Comparison of ENCODE assay signal across 7 cellular contexts in the genomic region with DNA sequence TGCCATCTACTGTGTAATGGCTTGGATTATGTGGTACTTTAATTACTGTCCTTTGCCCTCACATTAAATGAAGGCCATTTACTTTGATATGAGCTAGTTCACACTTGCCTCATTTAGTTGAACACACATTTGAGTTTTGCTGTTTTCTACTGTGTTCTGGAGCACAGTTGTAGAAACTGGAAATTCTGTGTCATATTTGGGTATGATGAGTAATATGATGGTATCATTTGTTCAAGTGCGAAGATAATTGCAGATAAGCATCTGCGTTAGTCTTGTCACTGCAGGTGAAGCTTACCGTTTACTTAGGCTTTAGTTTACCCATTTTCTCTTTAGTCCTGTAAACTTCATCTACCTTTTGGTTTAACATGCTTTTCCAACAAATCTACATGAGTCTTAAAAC.
A peak's percentile ranks its signal among the peaks of the same experiment; 100 is the strongest.
DNase-seq lines count a peak whose midpoint lies in the region; ATAC-seq, FAIRE-seq and TF ChIP-seq lines count a peak whose summit lies in the region.
"Not testable (repeated sequence)": the region's sequence is repeated elsewhere in the genome, so short reads cannot be mapped to it uniquely, and the experiment has no call there.

No MANE protein-coding gene starts in this region.

- H3K27me3 ChIP-seq in CD4-positive, alpha-beta memory T cell (ENCODE audit: insufficient read depth, low read length) = not testable (repeated sequence)

- H3K36me3 Mint-ChIP-seq in CD4-positive, alpha-beta memory T cell; T-helper 17 cell (ENCODE audit: low read depth); activated CD8-positive, alpha-beta T cell treated with anti-CD3 and anti-CD28 coated beads for 36 hours (ENCODE audit: low read depth); activated T-helper 17 cell treated with anti-CD3 and anti-CD28 coated beads, Interleukin-2, amount 50 U/mL, for 72 hours (ENCODE audit: low read depth); central memory CD8-positive, alpha-beta T cell (ENCODE audit: insufficient read depth); stimulated activated effector memory CD8-positive, alpha-beta T cell treated with anti-CD3 and anti-CD28 coated beads, Interleukin-12 subunit alpha, Interleukin-12 subunit beta, amount 100 ng/mL, for 72 hours: not testable (repeated sequence)

- H3K9me3 ChIP-seq in CD4-positive, alpha-beta memory T cell (ENCODE audit: control insufficient read depth in 1 of 2, low read length in 2 of 2); T-helper 17 cell (ENCODE audit: control insufficient read depth, low read length, poor library complexity, severe bottlenecking): not testable (repeated sequence)

- FAIRE-seq in islet of Langerhans (lab: Jason Lieb, UNC) = peak; percentile 75

- not testable (repeated sequence) for H3K27me3 Mint-ChIP-seq in CD4-positive, alpha-beta memory T cell; T-helper 17 cell; activated CD8-positive, alpha-beta T cell treated with anti-CD3 and anti-CD28 coated beads for 36 hours; activated T-helper 17 cell treated with anti-CD3 and anti-CD28 coated beads, Interleukin-2, amount 50 U/mL, for 72 hours; central memory CD8-positive, alpha-beta T cell

- peaks cover 12 to 20% (median 17%) of the 10 kb centered on the region in 4 donors for H3K4me1 Mint-ChIP-seq in CD4-positive, alpha-beta memory T cell
- peaks cover 17% of the 10 kb centered on the region for H3K4me1 Mint-ChIP-seq in T-helper 17 cell
- peaks cover 17% of the 10 kb centered on the region for H3K4me1 Mint-ChIP-seq in activated CD8-positive, alpha-beta T cell treated with anti-CD3 and anti-CD28 coated beads for 36 hours (ENCODE audit: low read depth)
- peaks cover 10% of the 10 kb centered on the region for H3K4me1 Mint-ChIP-seq in activated T-helper 17 cell treated with anti-CD3 and anti-CD28 coated beads, Interleukin-2, amount 50 U/mL, for 72 hours
- H3K4me1 Mint-ChIP-seq in central memory CD8-positive, alpha-beta T cell = peaks cover 11% of the 10 kb centered on the region
- peaks cover 13% of the 10 kb centered on the region for H3K4me1 Mint-ChIP-seq in stimulated activated effector memory CD8-positive, alpha-beta T cell treated with anti-CD3 and anti-CD28 coated beads, Interleukin-12 subunit alpha, Interleukin-12 subunit beta, amount 100 ng/mL, for 72 hours

- not testable (repeated sequence) for H3K9me3 Mint-ChIP-seq in CD4-positive, alpha-beta memory T cell; activated CD8-positive, alpha-beta T cell treated with anti-CD3 and anti-CD28 coated beads for 36 hours; activated T-helper 17 cell treated with anti-CD3 and anti-CD28 coated beads, Interleukin-2, amount 50 U/mL, for 72 hours; central memory CD8-positive, alpha-beta T cell; stimulated activated effector memory CD8-positive, alpha-beta T cell treated with anti-CD3 and anti-CD28 coated beads, Interleukin-12 subunit alpha, Interleukin-12 subunit beta, amount 100 ng/mL, for 72 hours

- not testable (repeated sequence) for H3K27ac Mint-ChIP-seq in CD4-positive, alpha-beta memory T cell; T-helper 17 cell; activated CD8-positive, alpha-beta T cell treated with anti-CD3 and anti-CD28 coated beads for 36 hours; activated T-helper 17 cell treated with anti-CD3 and anti-CD28 coated beads, Interleukin-2, amount 50 U/mL, for 72 hours; central memory CD8-positive, alpha-beta T cell (ENCODE audit: low read depth); stimulated activated effector memory CD8-positive, alpha-beta T cell treated with anti-CD3 and anti-CD28 coated beads, Interleukin-12 subunit alpha, Interleukin-12 subunit beta, amount 100 ng/mL, for 72 hours

- peak; percentile 43 for ATAC-seq in T-helper 17 cell
- ATAC-seq in activated CD8-positive, alpha-beta T cell treated with anti-CD3 and anti-CD28 coated beads for 36 hours = peak; percentile 61
- peak; percentile 81 for ATAC-seq in activated T-helper 17 cell treated with anti-CD3 and anti-CD28 coated beads, Interleukin-2, amount 50 U/mL, for 72 hours (replicated peaks)
- ATAC-seq in central memory CD8-positive, alpha-beta T cell (replicated peaks; ENCODE audit: extremely low read depth, poor library complexity, severe bottlenecking) = peak; percentile 43
- ATAC-seq in stimulated activated effector memory CD8-positive, alpha-beta T cell treated with anti-CD3 and anti-CD28 coated beads, Interleukin-12 subunit alpha, Interleukin-12 subunit beta, amount 100 ng/mL, for 72 hours = peak; percentile 79

- not testable (repeated sequence) for TF ChIP-seq CTCF in activated CD8-positive, alpha-beta T cell treated with anti-CD3 and anti-CD28 coated beads for 36 hours (IDR thresholded peaks at IDR 0.05)

- POLR2A ChIA-PET in CD4-positive, alpha-beta memory T cell (lab: Charles Lee; ENCODE audit: partially characterized antibody); activated CD8-positive, alpha-beta T cell treated with anti-CD3 and anti-CD28 coated beads for 36 hours (lab: Charles Lee): not testable (repeated sequence)

- intact Hi-C loops in CD4-positive, alpha-beta memory T cell (cut with micrococcal nuclease); activated CD8-positive, alpha-beta T cell treated with anti-CD3 and anti-CD28 coated beads for 36 hours (cut with micrococcal nuclease): not testable (repeated sequence)

- peak in 3 of 5 donors; percentile 36 to 50 (median 49) for DNase-seq in CD4-positive, alpha-beta memory T cell
- not testable (repeated sequence) for DNase-seq in T-helper 17 cell; activated CD8-positive, alpha-beta T cell treated with anti-CD3 and anti-CD28 coated beads for 36 hours; central memory CD8-positive, alpha-beta T cell (ENCODE audit: low spot score in 2 of 2); stimulated activated effector memory CD8-positive, alpha-beta T cell treated with anti-CD3 and anti-CD28 coated beads, Interleukin-12 subunit alpha, Interleukin-12 subunit beta, amount 100 ng/mL, for 72 hours (ENCODE audit: low spot score in 2 of 2)

- H3K36me3 ChIP-seq in CD4-positive, alpha-beta memory T cell (ENCODE audit: insufficient read depth, low read length) = not testable (repeated sequence)

- H3K4me3 ChIP-seq in CD4-positive, alpha-beta memory T cell (ENCODE audit: low read length in 2 of 2) = not testable (repeated sequence)

- peak overlapping the region; percentile 19 for H3K27ac ChIP-seq in CD4-positive, alpha-beta memory T cell (ENCODE audit: low read depth, low read length)

- peaks cover 64% of the 10 kb centered on the region for H3K4me1 ChIP-seq in CD4-positive, alpha-beta memory T cell (ENCODE audit: insufficient read depth, low read length)

- CTCF ChIA-PET in CD4-positive, alpha-beta memory T cell (lab: Charles Lee; ENCODE audit: partially characterized antibody) = interaction anchor here (4.2 kb wide), 1 partner anchor 42 kb away, joined by 17 read pairs; no protein-coding TSS in a partner anchor
- CTCF ChIA-PET in activated CD8-positive, alpha-beta T cell treated with anti-CD3 and anti-CD28 coated beads for 36 hours (lab: Charles Lee) = interaction anchor here (1.4 to 2.3 kb wide), 3 partner anchors 41 to 1907 kb away, joined by 3 to 8 read pairs (median 6); no protein-coding TSS in a partner anchor

- not testable (repeated sequence) for H3K4me3 Mint-ChIP-seq in CD4-positive, alpha-beta memory T cell; T-helper 17 cell; activated CD8-positive, alpha-beta T cell treated with anti-CD3 and anti-CD28 coated beads for 36 hours; activated T-helper 17 cell treated with anti-CD3 and anti-CD28 coated beads, Interleukin-2, amount 50 U/mL, for 72 hours; central memory CD8-positive, alpha-beta T cell; stimulated activated effector memory CD8-positive, alpha-beta T cell treated with anti-CD3 and anti-CD28 coated beads, Interleukin-12 subunit alpha, Interleukin-12 subunit beta, amount 100 ng/mL, for 72 hours
